Comparison of ENCODE assay signal across 2 cellular contexts in genomic region chr4:90845777-90846176, GRCh38.
A peak's percentile ranks its signal among the peaks of the same experiment; 100 is the strongest.
TF ChIP-seq lines count a peak whose summit lies in the region.

No MANE protein-coding gene starts in this region.

TF ChIP-seq in HCT116, 20 proteins besides CTCF, POLR2A, EP300 and RAD21:
- 0 out of 2 replicates have a peak, but pooled peaks have one; percentile 17 for TF ChIP-seq JUND (IDR thresholded peaks at IDR 0.05)
- no peak for TF ChIP-seq POLR2AphosphoS5 (IDR thresholded peaks at IDR 0.05; ENCODE audit: low read depth, low read length)

TF ChIP-seq in IMR-90, 13 proteins besides CTCF, POLR2A, EP300 and RAD21:
- TF ChIP-seq NFE2L2 (IDR thresholded peaks at IDR 0.05; ENCODE audit: low read depth, low read length) (peak; percentile 69; the same call in 1 of the 2 replicates), CEBPB (IDR thresholded peaks at IDR 0.05; ENCODE audit: low read depth, low read length) (no peak), ELK1 (IDR thresholded peaks at IDR 0.05; ENCODE audit: borderline replicate concordance, low read depth, low read length) (no peak), FOS (IDR thresholded peaks at IDR 0.05; ENCODE audit: low read depth, low read length) (no peak), MAZ (IDR thresholded peaks at IDR 0.05; ENCODE audit: borderline replicate concordance, low read depth, low read length) (no peak), CHD1 (IDR thresholded peaks at IDR 0.05; ENCODE audit: low read depth, low read length) (no peak), RCOR1 (IDR thresholded peaks at IDR 0.05; ENCODE audit: insufficient replicate concordance, low read length) (no peak), RFX5 (IDR thresholded peaks at IDR 0.05; ENCODE audit: low read depth, low read length) (no peak)
